15 cellular contexts compared by ENCODE assay signal in the genomic region with DNA sequence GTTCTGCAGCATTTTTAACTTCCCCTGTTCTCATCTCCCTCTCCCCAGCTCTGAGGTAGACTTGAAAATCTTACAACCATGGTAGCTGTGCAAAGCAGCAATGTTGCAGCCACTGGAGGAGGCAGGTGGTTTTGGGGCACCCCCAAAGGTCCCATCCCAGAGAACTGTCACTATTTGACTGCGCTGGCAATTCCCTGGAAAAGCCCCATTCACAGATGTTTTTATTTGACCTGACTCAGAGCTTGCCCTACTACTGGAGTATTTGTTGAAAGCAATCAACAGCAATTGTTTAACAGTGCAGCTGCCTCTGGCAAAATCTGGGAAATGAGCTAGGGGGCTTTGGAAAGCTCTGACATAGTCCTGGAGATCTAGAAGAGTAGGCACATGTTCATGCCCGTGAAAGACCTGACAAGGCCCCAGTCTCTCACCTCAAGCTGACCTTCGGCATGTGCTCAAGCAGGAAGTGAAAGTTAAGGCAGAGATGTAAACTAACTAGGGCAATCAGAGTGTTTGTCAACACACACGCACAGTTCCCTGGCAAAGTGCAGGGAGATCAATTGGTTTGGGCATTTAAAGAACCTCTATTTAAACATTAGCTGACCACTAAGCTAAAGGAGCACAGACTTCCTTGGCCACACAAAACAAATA. TPM values are rescaled to one million over a fixed set of nuclear protein-coding genes. Genes with fewer than 3 reads are reported as not detected.
DNase-seq lines count a peak whose midpoint lies in the region; ATAC-seq, FAIRE-seq and TF ChIP-seq lines count a peak whose summit lies in the region.
"Had no signal": no experiment of that assay in that cellular context is flagged by ENCODE, and none has a peak within 500 bp of the region (broad histone marks: within the 10 kb centered on the region; RNA-seq: fewer than 3 reads in every experiment).

No MANE protein-coding gene starts in this region.

- H3K27me3 Mint-ChIP-seq in CD8-positive, alpha-beta memory T cell = no peaks in the 10 kb centered on the region
- H3K27me3 Mint-ChIP-seq in T-helper 17 cell = no peaks in the 10 kb centered on the region
- H3K27me3 Mint-ChIP-seq in naive thymus-derived CD4-positive, alpha-beta T cell = no peaks in the 10 kb centered on the region

- no peaks in the 10 kb centered on the region for H3K36me3 Mint-ChIP-seq in CD8-positive, alpha-beta memory T cell
- H3K36me3 Mint-ChIP-seq in T-helper 17 cell (ENCODE audit: low read depth) = no peaks in the 10 kb centered on the region
- H3K36me3 Mint-ChIP-seq in naive thymus-derived CD4-positive, alpha-beta T cell = peaks cover 0 to 8% (median 0%) of the 10 kb centered on the region in 5 donors

- no peaks in the 10 kb centered on the region for H3K36me3 ChIP-seq in CD8-positive, alpha-beta memory T cell (ENCODE audit: insufficient read depth, low read length)
- H3K36me3 ChIP-seq in naive thymus-derived CD4-positive, alpha-beta T cell (ENCODE audit: control insufficient read depth in 2 of 3, insufficient read depth in 3 of 3, low read length in 3 of 3) = no peaks in the 10 kb centered on the region
- H3K36me3 ChIP-seq: BE2C had no signal

- peaks cover 13 to 19% (median 14%) of the 10 kb centered on the region in 3 donors for H3K4me1 Mint-ChIP-seq in CD8-positive, alpha-beta memory T cell
- H3K4me1 Mint-ChIP-seq in T-helper 17 cell = peaks cover 12% of the 10 kb centered on the region
- H3K4me1 Mint-ChIP-seq in naive thymus-derived CD4-positive, alpha-beta T cell = peaks cover 9 to 15% (median 12%) of the 10 kb centered on the region in 7 donors

- ATAC-seq in GM21526 (IDR thresholded peaks at IDR 0.05; ENCODE audit: low FRiP score, unreplicated experiment) (peak; percentile 52), T-helper 17 cell (peak; percentile 36)
- peak; percentile 62 for ATAC-seq in naive thymus-derived CD4-positive, alpha-beta T cell

- no peak for DNase-seq in CD8-positive, alpha-beta memory T cell
- DNase-seq in T-helper 17 cell (no peak), T-helper 9 cell (no peak), EL (no peak), H54 (ENCODE audit: insufficient read length, low spot score) (no peak)
- DNase-seq in naive thymus-derived CD4-positive, alpha-beta T cell = no peak
- no peak for DNase-seq in stimulated activated CD4-positive, alpha-beta T cell treated with anti-CD3 and anti-CD28 coated beads, Interleukin-12 subunit alpha, Interleukin-12 subunit beta, amount 100 ng/mL, for 4 hours
- DNase-seq: aorta, BE2C, head of caudate nucleus, islet precursor cell, NCI-H1436, NCI-H510A treated with DMSO at 0.1 percent for 48 hours had no signal

- H3K9me3 Mint-ChIP-seq in CD8-positive, alpha-beta memory T cell = peaks cover 0 to 6% (median 2%) of the 10 kb centered on the region in 5 donors
- H3K9me3 Mint-ChIP-seq in naive thymus-derived CD4-positive, alpha-beta T cell = peaks cover 0 to 17% (median 4%) of the 10 kb centered on the region in 11 donors

- no peak overlapping the region for H3K27ac ChIP-seq in CD8-positive, alpha-beta memory T cell (ENCODE audit: low read depth, low read length)
- no peak overlapping the region for H3K27ac ChIP-seq in naive thymus-derived CD4-positive, alpha-beta T cell (ENCODE audit: low read depth, low read length)

- intact Hi-C loops in naive thymus-derived CD4-positive, alpha-beta T cell (cut with micrococcal nuclease) = no loop called here

- POLR2A ChIA-PET in CD8-positive, alpha-beta memory T cell (lab: Charles Lee) = no interaction called here
- POLR2A ChIA-PET in naive thymus-derived CD4-positive, alpha-beta T cell (lab: Charles Lee) = no interaction called here

- peak overlapping the region in 7 of 8 donors; percentile 0 to 88 (median 51) for H3K27ac Mint-ChIP-seq in CD8-positive, alpha-beta memory T cell
- no peak overlapping the region for H3K27ac Mint-ChIP-seq in T-helper 17 cell
- peak overlapping the region in 3 of 9 donors; percentile 2 to 76 (median 3) for H3K27ac Mint-ChIP-seq in naive thymus-derived CD4-positive, alpha-beta T cell

- H3K4me1 ChIP-seq in CD8-positive, alpha-beta memory T cell (ENCODE audit: insufficient read depth, low read length) = peaks cover 6% of the 10 kb centered on the region
- H3K4me1 ChIP-seq in naive thymus-derived CD4-positive, alpha-beta T cell (ENCODE audit: control insufficient read depth in 2 of 2, insufficient read depth in 2 of 2, low read length in 2 of 2) = peaks cover 0 to 8% of the 10 kb centered on the region in 2 donors
- H3K4me1 ChIP-seq: BE2C had no signal

- no peak for TF ChIP-seq POLR2A in H54 (IDR thresholded peaks at IDR 0.05; ENCODE audit: low read depth, low read length)

- H3K9me3 ChIP-seq in CD8-positive, alpha-beta memory T cell (ENCODE audit: low read length) = no peaks in the 10 kb centered on the region
- no peaks in the 10 kb centered on the region for H3K9me3 ChIP-seq in T-helper 17 cell (ENCODE audit: control insufficient read depth, low read length, poor library complexity, severe bottlenecking)
- H3K9me3 ChIP-seq in naive thymus-derived CD4-positive, alpha-beta T cell (ENCODE audit: control insufficient read depth in 2 of 3, low read length in 3 of 3) = peaks cover 0 to 4% (median 0%) of the 10 kb centered on the region in 3 experiments
- H3K9me3 ChIP-seq: BE2C had no signal

- no peak for FAIRE-seq in H54 (lab: Jason Lieb, UNC)

- CTCF ChIA-PET in CD8-positive, alpha-beta memory T cell (lab: Charles Lee) = interaction anchor here (1.9 to 2.5 kb wide), 2 partner anchors 10 to 13 kb away, joined by 8 to 14 read pairs; no protein-coding TSS in a partner anchor
- CTCF ChIA-PET in naive thymus-derived CD4-positive, alpha-beta T cell (lab: Charles Lee) = interaction anchor here (0.8 to 1.1 kb wide), 3 partner anchors 11 to 75 kb away, joined by 3 to 5 read pairs (median 4); no protein-coding TSS in a partner anchor

- H3K4me3 ChIP-seq in CD8-positive, alpha-beta memory T cell (ENCODE audit: low read length) = no peak overlapping the region
- no peak overlapping the region for H3K4me3 ChIP-seq in naive thymus-derived CD4-positive, alpha-beta T cell (ENCODE audit: low read length)

- no peaks in the 10 kb centered on the region for H3K27me3 ChIP-seq in CD8-positive, alpha-beta memory T cell (ENCODE audit: insufficient read depth, low read length, poor library complexity, severe bottlenecking)
- H3K27me3 ChIP-seq in naive thymus-derived CD4-positive, alpha-beta T cell (ENCODE audit: control insufficient read depth in 2 of 2, insufficient read depth in 2 of 2, low read length in 2 of 2) = no peaks in the 10 kb centered on the region
- H3K27me3 ChIP-seq: BE2C had no signal

- peak overlapping the region in 3 of 7 donors; percentile 19 to 54 (median 52) for H3K4me3 Mint-ChIP-seq in CD8-positive, alpha-beta memory T cell
- no peak overlapping the region for H3K4me3 Mint-ChIP-seq in T-helper 17 cell
- peak overlapping the region in 2 of 10 donors; percentile 8 to 23 for H3K4me3 Mint-ChIP-seq in naive thymus-derived CD4-positive, alpha-beta T cell

RNA-seq across cellular contexts. Expression of a gene that starts 19.7 kb away (rescaled TPM):
- 10 to 100 TPM; 28.6 to 30.2 TPM for total RNA-seq in CD8-positive, alpha-beta memory T cell
- polyA plus RNA-seq in CD8-positive, alpha-beta memory T cell = 71.6 TPM
- 100 to 1,000 TPM; 164 to 177 TPM for total RNA-seq in T-helper 17 cell
- total RNA-seq in naive thymus-derived CD4-positive, alpha-beta T cell = 100 to 1,000 TPM in 2 of 5 experiments, 10 to 100 TPM in 3; 73.5 to 231 (median 77.6) TPM
- 10 to 100 TPM; 18.0 to 47.6 TPM for polyA plus RNA-seq in naive thymus-derived CD4-positive, alpha-beta T cell
- total RNA-seq: Daoy had no signal

RNA-seq across cellular contexts. Expression of a gene that starts 36.1 kb away (rescaled TPM):
- total RNA-seq in CD8-positive, alpha-beta memory T cell = under 1 TPM; 0.24 to 0.33 TPM
- polyA plus RNA-seq in CD8-positive, alpha-beta memory T cell = not detected
- total RNA-seq in T-helper 17 cell = under 1 TPM; 0.12 to 0.16 TPM
- total RNA-seq in naive thymus-derived CD4-positive, alpha-beta T cell = under 1 TPM in 3 of 5 experiments, not detected in 2; 0.07 to 0.12 (median 0.11) TPM
- not detected for polyA plus RNA-seq in naive thymus-derived CD4-positive, alpha-beta T cell
